In the genomic region with DNA sequence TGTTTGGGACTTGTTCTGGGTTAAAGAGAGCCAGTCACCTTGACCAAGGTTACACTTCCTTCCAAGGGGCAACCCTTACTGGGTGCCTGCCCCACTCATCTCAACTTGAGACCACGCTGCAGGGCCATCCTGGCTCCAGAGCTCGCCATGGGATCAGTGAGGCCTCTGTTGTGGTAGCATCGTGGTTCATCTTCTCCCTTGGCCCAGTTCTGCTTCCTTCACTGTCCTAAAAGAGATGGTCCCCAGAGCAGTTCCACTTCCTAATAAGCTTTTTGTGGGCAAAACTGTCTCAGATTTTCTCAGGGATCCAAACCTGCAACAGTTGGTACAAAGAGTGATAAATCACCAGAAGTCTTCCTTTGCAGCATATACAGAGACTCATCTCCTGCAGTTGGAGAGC, we compare ENCODE assay signal across 14 cellular contexts.
"Had no signal": no experiment of that assay in that cellular context is flagged by ENCODE, and none has a peak within 500 bp of the region (broad histone marks: within the 10 kb centered on the region; RNA-seq: fewer than 3 reads in every experiment).

No MANE protein-coding gene starts in this region.

- DNase-seq: colonic mucosa; effector CD4-positive, alpha-beta T cell; endodermal cell; erythroblast; foreskin keratinocyte; hippocampal formation; kidney glomerular epithelial cell; naive thymus-derived CD4-positive, alpha-beta T cell; nephron progenitor cell; right cardiac atrium; small intestine; stimulated activated CD4-positive, alpha-beta T cell treated with anti-CD3 and anti-CD28 coated beads, Interleukin-12 subunit alpha, Interleukin-12 subunit beta, amount 100 ng/mL, for 4 hours; stimulated activated naive CD4-positive, alpha-beta T cell treated with Interleukin-2 at 50 U/mL for 16 hours; trophoblast cell had no signal

- H3K9me3 ChIP-seq: colonic mucosa had no signal

- H3K36me3 ChIP-seq: colonic mucosa had no signal

- H3K4me3 ChIP-seq: colonic mucosa had no signal

- H3K27me3 ChIP-seq: colonic mucosa had no signal

- ATAC-seq: foreskin keratinocyte; naive thymus-derived CD4-positive, alpha-beta T cell; right cardiac atrium had no signal

- H3K27ac ChIP-seq: colonic mucosa, foreskin keratinocyte had no signal

- H3K4me1 ChIP-seq: colonic mucosa, foreskin keratinocyte had no signal
